ENCODE assay signal across 10 cellular contexts in genomic region chr13:25046274-25046984, GRCh38. TPM values are rescaled to one million over a fixed set of nuclear protein-coding genes. Genes with fewer than 3 reads are reported as not detected.
DNase-seq lines count a peak whose midpoint lies in the region; ATAC-seq lines count a peak whose summit lies in the region.
"Had no signal": no experiment of that assay in that cellular context is flagged by ENCODE, and none has a peak within 500 bp of the region (broad histone marks: within the 10 kb centered on the region; RNA-seq: fewer than 3 reads in every experiment).

No MANE protein-coding gene starts in this region.

- H3K9me3 Mint-ChIP-seq in naive thymus-derived CD8-positive, alpha-beta T cell: peaks cover 0 to 29% (median 16%) of the 10 kb centered on the region in 9 donors

- no peaks in the 10 kb centered on the region for H3K4me1 ChIP-seq in ES-I3 (ENCODE audit: insufficient read depth, low read length)
- peaks cover 0 to 7% of the 10 kb centered on the region in 2 experiments for H3K4me1 ChIP-seq in trophoblast cell (ENCODE audit: control insufficient read depth in 1 of 2, insufficient read depth in 2 of 2, low read length in 2 of 2)

- no peak overlapping the region for H3K18ac ChIP-seq in trophoblast cell (ENCODE audit: low read length)

- no peak overlapping the region for H3K14ac ChIP-seq in trophoblast cell (ENCODE audit: low read length)

- H4K12ac ChIP-seq in trophoblast cell (ENCODE audit: low read depth, low read length): no peak overlapping the region

- no peak for ATAC-seq in naive thymus-derived CD8-positive, alpha-beta T cell
- ATAC-seq in HG03571 (IDR thresholded peaks at IDR 0.05; ENCODE audit: unreplicated experiment): no peak

- H2BK12ac ChIP-seq in trophoblast cell (ENCODE audit: low read length): no peak overlapping the region

- no peak overlapping the region for H4K8ac ChIP-seq in trophoblast cell (ENCODE audit: low read depth, low read length)

- POLR2A ChIA-PET in naive thymus-derived CD8-positive, alpha-beta T cell (lab: Charles Lee): no interaction called here

- H3K9ac ChIP-seq in ES-I3 (ENCODE audit: low read depth, low read length): peak overlapping the region; percentile 69
- no peak overlapping the region for H3K9ac ChIP-seq in trophoblast cell (ENCODE audit: low read length)

- no peak overlapping the region for H3K4ac ChIP-seq in trophoblast cell (ENCODE audit: low read depth, low read length)

- H2AFZ ChIP-seq in trophoblast cell (ENCODE audit: insufficient read depth, low read length, poor library complexity): peak overlapping the region; percentile 3

- no peak overlapping the region for H3K23ac ChIP-seq in trophoblast cell (ENCODE audit: low read length)

- H3K27ac Mint-ChIP-seq in naive thymus-derived CD8-positive, alpha-beta T cell: no peak overlapping the region
- H3K27ac Mint-ChIP-seq: activated naive CD8-positive, alpha-beta T cell treated with anti-CD3 and anti-CD28 coated beads, Interleukin-2, amount 10 ng/mL, durations not matched to agents 7 days and 5 days had no signal

- H3K4me2 ChIP-seq in trophoblast cell (ENCODE audit: low read length): peak overlapping the region; percentile 93

- peaks cover 2% of the 10 kb centered on the region for H3K79me2 ChIP-seq in trophoblast cell (ENCODE audit: control insufficient read depth, insufficient read depth, low read length, poor library complexity)

- H2AK5ac ChIP-seq in trophoblast cell (ENCODE audit: low read length): no peak overlapping the region

- H3K27me3 Mint-ChIP-seq in naive thymus-derived CD8-positive, alpha-beta T cell: peaks cover 44 to 90% (median 64%) of the 10 kb centered on the region in 5 donors

- no peak overlapping the region for H2BK120ac ChIP-seq in trophoblast cell (ENCODE audit: insufficient read depth, low read length, poor library complexity)

- H2BK5ac ChIP-seq in trophoblast cell (ENCODE audit: low read depth, low read length, poor library complexity): no peak overlapping the region

- H3K27ac ChIP-seq in trophoblast cell (ENCODE audit: low read depth, low read length): peak overlapping the region; percentile 67
- H3K27ac ChIP-seq: VCaP had no signal

- H3K9me3 ChIP-seq in ES-I3 (ENCODE audit: control insufficient read depth, insufficient read depth, low read length) (no peaks in the 10 kb centered on the region), trophoblast cell (ENCODE audit: insufficient read depth, low read depth, low read length) (no peaks in the 10 kb centered on the region)

- H3K4me3 Mint-ChIP-seq in naive thymus-derived CD8-positive, alpha-beta T cell: peak overlapping the region in 5 of 10 donors; percentile 20 to 53 (median 36)
- H3K4me3 Mint-ChIP-seq: activated naive CD8-positive, alpha-beta T cell treated with anti-CD3 and anti-CD28 coated beads, Interleukin-2, amount 10 ng/mL, durations not matched to agents 7 days and 5 days had no signal

- no peaks in the 10 kb centered on the region for H3K27me3 ChIP-seq in trophoblast cell (ENCODE audit: insufficient read depth, low read length)

- WGBS in trophoblast cell (ENCODE audit: extremely low coverage, insufficient coverage, insufficient read length): no CpG with 5 or more reads among the region's 24 CpGs

- H4K91ac ChIP-seq in trophoblast cell (ENCODE audit: low read depth, low read length): no peak overlapping the region

- peak; percentile 5 for DNase-seq in NCI-H69 (lab: John Stamatoyannopoulos, UW)
- peak; percentile 38 for DNase-seq in globus pallidus (ENCODE audit: low spot score)
- DNase-seq in trophoblast cell: no peak
- DNase-seq in activated CD4-positive, alpha-beta T cell treated with anti-CD3 and anti-CD28 coated beads, Interleukin-2, amount 50 U/mL, for 1 hour: no peak
- no peak for DNase-seq in kidney tubule cell (ENCODE audit: low spot score)
- DNase-seq in naive thymus-derived CD8-positive, alpha-beta T cell: no peak
- DNase-seq: activated naive CD8-positive, alpha-beta T cell treated with anti-CD3 and anti-CD28 coated beads, Interleukin-2, amount 10 ng/mL, durations not matched to agents 7 days and 5 days had no signal

- peak overlapping the region; percentile 73 for H3K4me3 ChIP-seq in trophoblast cell (ENCODE audit: low read depth, low read length)

- peaks cover 2% of the 10 kb centered on the region for H3K79me1 ChIP-seq in trophoblast cell (ENCODE audit: low read length)

- peaks cover 2 to 16% (median 11%) of the 10 kb centered on the region in 3 donors for H3K36me3 Mint-ChIP-seq in naive thymus-derived CD8-positive, alpha-beta T cell
- H3K36me3 Mint-ChIP-seq: activated naive CD8-positive, alpha-beta T cell treated with anti-CD3 and anti-CD28 coated beads, Interleukin-2, amount 10 ng/mL, durations not matched to agents 7 days and 5 days had no signal

- no peaks in the 10 kb centered on the region for H3K36me3 ChIP-seq in ES-I3 (ENCODE audit: insufficient read depth, low read length)
- H3K36me3 ChIP-seq in trophoblast cell (ENCODE audit: control insufficient read depth in 1 of 2, insufficient read depth in 2 of 2, low read length in 2 of 2): peaks cover 3 to 4% of the 10 kb centered on the region in 2 experiments

- H3K4me1 Mint-ChIP-seq in naive thymus-derived CD8-positive, alpha-beta T cell: peaks cover 0 to 10% (median 7%) of the 10 kb centered on the region in 4 donors

RNA-seq across cellular contexts. Expression of gene PABPC3, which starts 49.5 kb away (rescaled TPM):
- 0.49 and 0.59 TPM in 2 replicates for polyA plus RNA-seq in trophoblast cell (2013)
- 1 to 10 TPM; 1.0 to 1.1 TPM for total RNA-seq in naive thymus-derived CD8-positive, alpha-beta T cell
- polyA plus RNA-seq in naive thymus-derived CD8-positive, alpha-beta T cell: under 1 TPM; 0.07 to 0.16 (median 0.12) TPM

Comparison
In these comparisons a context has a peak if more than half of its experiments do, and no peak if none do; other contexts are left out.
1. DNase-seq: peak in NCI-H69 (single experiment) and globus pallidus (single experiment); none in trophoblast cell (0 of 2), activated CD4-positive, alpha-beta T cell treated with anti-CD3 and anti-CD28 coated beads, Interleukin-2, amount 50 U/mL, for 1 hour (single experiment), kidney tubule cell (single experiment) and naive thymus-derived CD8-positive, alpha-beta T cell (0 of 10).